In the genomic region with DNA sequence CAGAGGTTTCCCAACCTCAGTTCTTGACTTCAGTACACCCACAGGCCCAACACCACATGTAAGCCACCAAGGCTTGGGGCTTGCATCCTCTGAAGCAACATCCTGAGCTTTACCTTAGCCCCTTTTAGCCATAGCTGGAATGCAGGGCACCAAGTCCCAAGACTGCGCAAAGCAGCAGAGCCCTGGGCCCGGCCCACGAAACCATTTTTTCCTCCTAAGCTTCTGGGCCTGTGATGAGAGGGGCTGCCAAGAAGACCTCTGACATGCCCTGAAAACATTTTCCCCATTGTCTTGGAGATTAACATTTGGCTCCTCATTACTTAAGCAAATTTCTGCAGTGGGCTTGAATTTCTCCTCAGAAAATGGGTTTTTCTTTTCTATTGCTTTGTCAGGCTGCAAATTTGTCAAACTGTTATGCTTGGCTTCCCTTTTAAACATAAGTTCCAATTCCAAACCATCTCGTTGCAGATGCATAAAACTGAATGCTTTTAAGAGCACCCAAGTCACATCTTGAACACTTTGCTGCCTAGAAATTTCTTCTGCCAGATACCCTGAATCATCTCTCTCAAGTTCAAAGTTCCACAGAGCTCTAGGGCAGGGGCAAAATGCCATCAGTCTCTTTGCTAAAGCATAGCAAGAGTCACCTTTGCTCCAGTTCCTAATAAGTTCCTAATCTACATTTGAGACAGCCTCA, we compare ENCODE assay signal across 5 cellular contexts.
TF ChIP-seq lines count a peak whose summit lies in the region.

No MANE protein-coding gene starts in this region.

TF ChIP-seq in A549, 52 proteins besides CTCF, POLR2A, EP300 and RAD21:
- peak; percentile 52 for TF ChIP-seq ZFP36 (IDR thresholded peaks at IDR 0.05; ENCODE audit: borderline replicate concordance, partially characterized antibody)

TF ChIP-seq in HEK293, 187 proteins besides CTCF, POLR2A, EP300 and RAD21:
- TF ChIP-seq SETDB1 (IDR thresholded peaks at IDR 0.05; ENCODE audit: insufficient read length, low read length) (peak; percentile 38), ZNF585B (tag by site-specific recombination; IDR thresholded peaks at IDR 0.05) (peak; percentile 90), TRIM28 (IDR thresholded peaks at IDR 0.05; ENCODE audit: borderline replicate concordance, low read length) (peak; percentile 49; the same call in 1 of the 2 replicates)

TF ChIP-seq in K562, 482 proteins besides CTCF, POLR2A, EP300 and RAD21:
- TF ChIP-seq ZFP36 (IDR thresholded peaks at IDR 0.05; ENCODE audit: low read depth, low read length, partially characterized antibody), result peak; percentile 22

TF ChIP-seq in HepG2, 621 proteins besides CTCF, POLR2A, EP300 and RAD21:
- TF ChIP-seq ZNF841 (CRISPR knock-in tag; IDR thresholded peaks at IDR 0.05; ENCODE audit: borderline replicate concordance), result peak; percentile 99

TF ChIP-seq in liver, 16 proteins besides CTCF, POLR2A, EP300 and RAD21:
- TF ChIP-seq SP1 (IDR thresholded peaks at IDR 0.05) (peak; percentile 13), HNF4A (conservative IDR thresholded peaks at IDR 0.05) (peak; percentile 30 to 58), RXRA (IDR thresholded peaks at IDR 0.05) (peak; percentile 17 to 37)
